In the genomic region with DNA sequence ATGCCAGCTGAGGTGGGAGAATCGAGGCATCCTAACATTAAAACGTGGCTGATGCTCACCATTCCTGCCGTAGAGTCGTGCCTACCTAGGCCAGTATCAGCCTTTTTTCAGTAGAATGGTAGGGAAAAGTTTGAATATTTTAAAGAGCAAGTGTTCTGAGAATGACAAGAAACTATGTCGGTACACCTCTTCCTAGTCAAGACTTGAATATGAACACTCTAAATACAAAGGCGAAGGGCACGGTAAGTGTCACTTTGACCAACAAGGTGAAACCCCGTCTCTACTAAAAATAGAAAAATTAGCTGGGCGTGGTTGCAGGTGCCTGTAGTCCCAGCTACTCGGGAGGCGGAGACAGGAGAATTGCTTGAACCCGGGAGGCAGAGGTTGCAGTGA, we compare ENCODE assay signal across 8 cellular contexts. TPM values are rescaled to one million over a fixed set of nuclear protein-coding genes. Genes with fewer than 3 reads are reported as not detected.
A peak's percentile ranks its signal among the peaks of the same experiment; 100 is the strongest.
DNase-seq lines count a peak whose midpoint lies in the region; ATAC-seq and TF ChIP-seq lines count a peak whose summit lies in the region.

No MANE protein-coding gene starts in this region.

- in situ Hi-C loops in HAP-1 (cut with MboI; ENCODE audit: low sequenced_read_pairs): no loop called here
- in situ Hi-C loops in brain microvascular endothelial cell (cut with HindIII; ENCODE audit: low pct_ligation_motif_present, low sequenced_read_pairs): no loop called here

- DNase-seq in HAP-1 (ENCODE audit: low spot score in 2 of 2) (no peak), brain microvascular endothelial cell (no peak), mucosa of descending colon (peak in 1 of 3 donors; percentile 21), NCI-H345 (lab: John Stamatoyannopoulos, UW) (no peak), DMS 273 (lab: John Stamatoyannopoulos, UW; ENCODE audit: unreplicated experiment) (no peak), midbrain (lab: John Stamatoyannopoulos, UW) (no peak)

- H3K4me1 ChIP-seq in HAP-1: peaks cover 7% of the 10 kb centered on the region; the same call in 1 of the 2 replicates
- peaks cover 9% of the 10 kb centered on the region for H3K4me1 ChIP-seq in mucosa of descending colon (ENCODE audit: low read depth)

- H3K27ac ChIP-seq in 22Rv1 (peak overlapping the region; percentile 82), brain microvascular endothelial cell (no peak overlapping the region)

- intact Hi-C loops in mucosa of descending colon (cut with DNase I, micrococcal nuclease): no loop called here

- H3K4me3 ChIP-seq in HAP-1: peak overlapping the region; percentile 95
- H3K4me3 ChIP-seq in brain microvascular endothelial cell (ENCODE audit: low read depth, low read length): peak overlapping the region; percentile 83
- H3K4me3 ChIP-seq in mucosa of descending colon: peak overlapping the region; percentile 94

- H3K27me3 ChIP-seq in HAP-1 (ENCODE audit: low read depth) (no peaks in the 10 kb centered on the region), brain microvascular endothelial cell (replicated peaks) (no peaks in the 10 kb centered on the region)

- H3K36me3 ChIP-seq in HAP-1 (replicated peaks): no peaks in the 10 kb centered on the region
- H3K36me3 ChIP-seq in brain microvascular endothelial cell (replicated peaks): no peaks in the 10 kb centered on the region
- no peaks in the 10 kb centered on the region for H3K36me3 ChIP-seq in mucosa of descending colon (ENCODE audit: low read depth)

- ATAC-seq in mucosa of descending colon: no peak
- no peak for ATAC-seq in HG03460 (IDR thresholded peaks at IDR 0.05; ENCODE audit: unreplicated experiment)

- no peaks in the 10 kb centered on the region for H3K9me3 ChIP-seq in HAP-1
- no peaks in the 10 kb centered on the region for H3K9me3 ChIP-seq in mucosa of descending colon

- TF ChIP-seq CTCF in 22Rv1 (IDR thresholded peaks at IDR 0.05) (no peak), brain microvascular endothelial cell (IDR thresholded peaks at IDR 0.05; ENCODE audit: low read depth, low read length, missing control alignments) (no peak), mucosa of descending colon (IDR thresholded peaks at IDR 0.05) (no peak)

RNA-seq across cellular contexts. Expression of a gene that starts 1.0 kb away (rescaled TPM):
- total RNA-seq in mucosa of descending colon: 10 to 100 TPM; 45.6 to 64.6 (median 48.4) TPM

RNA-seq across cellular contexts. Expression of a gene that starts 21.3 kb away (rescaled TPM):
- 10 to 100 TPM; 16.4 to 25.6 (median 21.5) TPM for total RNA-seq in mucosa of descending colon
